In the genomic region with DNA sequence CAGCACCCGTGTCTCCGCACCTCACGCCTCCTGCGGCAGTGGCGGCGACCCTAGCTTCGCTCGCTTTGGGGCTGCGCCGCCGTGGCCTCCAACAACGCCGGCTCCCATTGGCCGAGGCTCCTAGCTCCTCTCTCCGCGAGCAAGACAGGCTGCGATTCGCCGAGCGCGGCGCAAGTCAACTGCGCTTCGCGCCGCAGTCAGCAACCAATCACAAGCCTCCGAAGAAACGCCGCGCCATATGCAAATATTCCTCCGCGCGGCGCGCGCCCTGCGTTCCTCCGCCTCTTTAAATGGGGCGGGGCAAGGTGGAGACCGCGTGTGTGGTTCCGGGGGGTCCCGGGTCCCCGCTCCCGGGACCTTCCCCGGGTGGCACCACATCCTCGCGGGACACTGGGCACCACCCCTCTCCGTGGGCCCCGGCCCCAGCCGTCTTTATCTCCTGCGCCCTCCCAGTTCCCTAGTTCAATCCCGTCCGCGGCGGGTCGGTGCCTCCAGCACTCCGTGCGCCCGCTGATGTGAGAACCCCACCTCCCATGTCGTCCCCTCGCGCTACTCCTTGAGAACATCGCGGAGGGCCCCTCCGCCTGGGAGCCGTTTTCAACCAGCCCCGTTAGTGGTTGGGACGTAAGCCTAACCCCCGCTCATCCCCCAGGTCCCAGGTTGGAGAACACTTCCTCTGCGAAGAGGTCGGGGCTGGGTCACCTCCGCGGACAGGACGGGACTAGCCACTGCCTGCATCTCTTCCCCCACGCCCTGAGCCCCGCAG, we compare ENCODE assay signal across 8 cellular contexts. TPM values are rescaled to one million over a fixed set of nuclear protein-coding genes. Genes with fewer than 3 reads are reported as not detected.
DNase-seq lines count a peak whose midpoint lies in the region; TF ChIP-seq lines count a peak whose summit lies in the region.

A gene with protein sequence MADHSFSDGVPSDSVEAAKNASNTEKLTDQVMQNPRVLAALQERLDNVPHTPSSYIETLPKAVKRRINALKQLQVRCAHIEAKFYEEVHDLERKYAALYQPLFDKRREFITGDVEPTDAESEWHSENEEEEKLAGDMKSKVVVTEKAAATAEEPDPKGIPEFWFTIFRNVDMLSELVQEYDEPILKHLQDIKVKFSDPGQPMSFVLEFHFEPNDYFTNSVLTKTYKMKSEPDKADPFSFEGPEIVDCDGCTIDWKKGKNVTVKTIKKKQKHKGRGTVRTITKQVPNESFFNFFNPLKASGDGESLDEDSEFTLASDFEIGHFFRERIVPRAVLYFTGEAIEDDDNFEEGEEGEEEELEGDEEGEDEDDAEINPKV (minus strand): TSS at position 96 of the 766 bp plus-strand sequence. CDS start 13,109 bp downstream, outside the sequence.

- TF ChIP-seq POLR2A in NB4 (IDR thresholded peaks at IDR 0.05; ENCODE audit: extremely low read depth, insufficient read length) (peak; percentile 77), suprapubic skin (IDR thresholded peaks at IDR 0.05) (no peak)

- peaks cover 30% of the 10 kb centered on the region for H3K4me1 Mint-ChIP-seq in HFFc6 (ENCODE audit: low read depth)
- H3K4me1 Mint-ChIP-seq in activated naive CD4-positive, alpha-beta T cell treated with anti-CD3 and anti-CD28 coated beads, Interleukin-2, amount 10 ng/mL, durations not matched to agents 7 days and 5 days, result peaks cover 31% of the 10 kb centered on the region

- H3K4me3 Mint-ChIP-seq in HFFc6, result peak within 1 kb of the TSS; percentile 97
- peak within 1 kb of the TSS; percentile 96 for H3K4me3 Mint-ChIP-seq in activated naive CD4-positive, alpha-beta T cell treated with anti-CD3 and anti-CD28 coated beads, Interleukin-2, amount 10 ng/mL, durations not matched to agents 7 days and 5 days

- under 1% methylated on average over 34 of the region's 77 CpGs for WGBS in suprapubic skin

- H3K36me3 ChIP-seq in SK-N-MC (ENCODE audit: insufficient read depth, low read length) (peaks cover 14% of the 10 kb centered on the region), suprapubic skin (no peaks in the 10 kb centered on the region)

- peaks cover 1% of the 10 kb centered on the region; the same call in 1 of the 2 replicates for H3K27me3 Mint-ChIP-seq in HFFc6 (ENCODE audit: insufficient read depth)
- peaks cover 4% of the 10 kb centered on the region for H3K27me3 Mint-ChIP-seq in activated naive CD4-positive, alpha-beta T cell treated with anti-CD3 and anti-CD28 coated beads, Interleukin-2, amount 10 ng/mL, durations not matched to agents 7 days and 5 days

- H3K4me3 ChIP-seq in NB4 (ENCODE audit: low read depth, low read length) (peak within 1 kb of the TSS; percentile 86), SK-N-MC (peak within 1 kb of the TSS; percentile 98), suprapubic skin (peak within 1 kb of the TSS; percentile 94)

- DNase-seq in GM04503 (ENCODE audit: low read depth) (peak; percentile 60), HFFc6 (peak; percentile 93), NB4 (ENCODE audit: low read depth) (peak; percentile 98), SK-N-MC (ENCODE audit: low read depth, low spot score) (peak; percentile 89), germinal center (ENCODE audit: low spot score) (peak; percentile 100), nucleus accumbens (lab: John Stamatoyannopoulos, UW) (peak in 55 of 56 donors; percentile 57 to 98 (median 92)), suprapubic skin (ENCODE audit: low spot score in 2 of 2) (peak; percentile 97 to 99)
- DNase-seq in activated naive CD4-positive, alpha-beta T cell treated with anti-CD3 and anti-CD28 coated beads, Interleukin-2, amount 10 ng/mL, durations not matched to agents 7 days and 5 days, result peak; percentile 98

- no peaks in the 10 kb centered on the region for H3K9me3 Mint-ChIP-seq in HFFc6
- no peaks in the 10 kb centered on the region for H3K9me3 Mint-ChIP-seq in activated naive CD4-positive, alpha-beta T cell treated with anti-CD3 and anti-CD28 coated beads, Interleukin-2, amount 10 ng/mL, durations not matched to agents 7 days and 5 days

- H3K27ac ChIP-seq in SK-N-MC (peak within 1 kb of the TSS; percentile 68; the same call in 1 of the 2 replicates), suprapubic skin (peak within 1 kb of the TSS; percentile 99)

- H3K4me1 ChIP-seq in suprapubic skin, result peaks cover 46% of the 10 kb centered on the region

- no peak for TF ChIP-seq EP300 in suprapubic skin (IDR thresholded peaks at IDR 0.05)

- CTCF ChIA-PET in activated naive CD4-positive, alpha-beta T cell treated with anti-CD3 and anti-CD28 coated beads, Interleukin-2, amount 10 ng/mL, durations not matched to agents 7 days and 5 days (lab: Charles Lee), result interaction anchor here (1.0 to 2.6 kb wide), 3 partner anchors 17 to 29 kb away, joined by 3 to 13 read pairs (median 10); no protein-coding TSS in a partner anchor

- peaks cover 13% of the 10 kb centered on the region; the same call in 1 of the 2 replicates for H3K36me3 Mint-ChIP-seq in HFFc6 (ENCODE audit: low read depth)
- H3K36me3 Mint-ChIP-seq in activated naive CD4-positive, alpha-beta T cell treated with anti-CD3 and anti-CD28 coated beads, Interleukin-2, amount 10 ng/mL, durations not matched to agents 7 days and 5 days, result peaks cover 36% of the 10 kb centered on the region

- H3K27me3 ChIP-seq in suprapubic skin, result no peaks in the 10 kb centered on the region

- TF ChIP-seq CTCF in HFFc6 (IDR thresholded peaks at IDR 0.05) (no peak), NB4 (IDR thresholded peaks at IDR 0.05; ENCODE audit: low read depth, low read length) (no peak), suprapubic skin (IDR thresholded peaks at IDR 0.05) (no peak)

- H3K9me3 ChIP-seq in SK-N-MC (ENCODE audit: low read depth, low read length), result no peaks in the 10 kb centered on the region
- no peaks in the 10 kb centered on the region for H3K9me3 ChIP-seq in suprapubic skin

- H3K9ac ChIP-seq in SK-N-MC (ENCODE audit: insufficient read length), result peak within 1 kb of the TSS; percentile 99

- peak within 1 kb of the TSS; percentile 97 for H3K27ac Mint-ChIP-seq in HFFc6
- H3K27ac Mint-ChIP-seq in activated naive CD4-positive, alpha-beta T cell treated with anti-CD3 and anti-CD28 coated beads, Interleukin-2, amount 10 ng/mL, durations not matched to agents 7 days and 5 days, result peak within 1 kb of the TSS; percentile 98

RNA-seq across cellular contexts. Expression of the gene that starts here (rescaled TPM):
- 100 to 1,000 TPM; 109 to 140 (median 131) TPM for total RNA-seq in HFFc6 (2021; fragmentation: NEBNext Ultra II Directional; extraction: Animal tissue kit (Norgen Biotek cat#: 25700))
- 100 to 1,000 TPM in 2 of 4 donors, 10 to 100 TPM in 2; 70.7 to 150 (median 97.5) TPM for total RNA-seq in suprapubic skin

Comparison
In these comparisons a context has a peak if more than half of its experiments do, and no peak if none do; other contexts are left out.
1. Peak in every context shown above with its lines: DNase-seq, H3K4me3 ChIP-seq and H3K27ac ChIP-seq.